Comparison of ENCODE assay signal across 8 cellular contexts in the genomic region with DNA sequence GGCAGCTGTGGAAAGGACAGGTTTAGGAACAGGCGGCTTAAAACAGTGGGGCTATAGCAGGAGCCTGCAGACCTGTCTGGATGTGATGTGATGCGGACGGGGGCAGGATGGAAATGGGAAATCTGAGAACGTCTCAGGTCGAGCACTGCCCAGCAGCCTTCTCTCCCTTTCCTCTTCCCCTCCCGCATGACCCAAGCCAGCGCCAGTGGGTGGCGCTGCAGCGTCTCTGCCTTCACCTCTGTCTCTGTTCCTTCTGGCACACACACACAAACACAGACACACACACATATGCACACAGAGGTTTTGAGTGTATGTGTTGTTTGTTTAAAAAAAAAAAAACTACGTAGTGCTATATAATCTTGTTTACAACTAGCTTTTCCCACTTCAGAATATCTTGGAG.
A peak's percentile ranks its signal among the peaks of the same experiment; 100 is the strongest.
DNase-seq lines count a peak whose midpoint lies in the region; ATAC-seq and TF ChIP-seq lines count a peak whose summit lies in the region.

No MANE protein-coding gene starts in this region.

- H3K4me1 Mint-ChIP-seq in CD8-positive, alpha-beta T cell (ENCODE audit: low read depth): peaks cover 7% of the 10 kb centered on the region

- H3K27me3 ChIP-seq in DND-41 (ENCODE audit: insufficient read depth, low read length, poor library complexity): no peaks in the 10 kb centered on the region
- no peaks in the 10 kb centered on the region for H3K27me3 ChIP-seq in CD8-positive, alpha-beta T cell (ENCODE audit: insufficient read depth, low read length)

- H3K4me3 Mint-ChIP-seq in CD8-positive, alpha-beta T cell: no peak overlapping the region

- no peaks in the 10 kb centered on the region for H3K36me3 ChIP-seq in DND-41 (ENCODE audit: insufficient read depth, low read length)
- no peaks in the 10 kb centered on the region for H3K36me3 ChIP-seq in CD8-positive, alpha-beta T cell (ENCODE audit: insufficient read depth, low read length)

- POLR2A ChIA-PET in CD8-positive, alpha-beta T cell (lab: Charles Lee): no interaction called here

- H3K36me3 Mint-ChIP-seq in CD8-positive, alpha-beta T cell: no peaks in the 10 kb centered on the region

- TF ChIP-seq CTCF in DND-41 (IDR thresholded peaks at IDR 0.05; ENCODE audit: borderline replicate concordance, extremely low read depth, low read length, poor library complexity, severe bottlenecking) (peak; percentile 45), VCaP (conservative IDR thresholded peaks at IDR 0.05) (peak; percentile 54)
- no peak for TF ChIP-seq CTCF in CD8-positive, alpha-beta T cell (IDR thresholded peaks at IDR 0.05)

- no peaks in the 10 kb centered on the region for H3K9me3 ChIP-seq in DND-41 (ENCODE audit: insufficient read depth, low read length, severe bottlenecking)
- H3K9me3 ChIP-seq in CD8-positive, alpha-beta T cell (ENCODE audit: low read length): no peaks in the 10 kb centered on the region

- H3K79me2 ChIP-seq in DND-41 (ENCODE audit: insufficient read depth, low read length): no peaks in the 10 kb centered on the region

- DNase-seq in DND-41: no peak
- DNase-seq in HuH-7 (ENCODE audit: low spot score): peak; percentile 44
- peak; percentile 82 for DNase-seq in iPS-NIHi7 (ENCODE audit: extremely low spot score)
- DNase-seq in CD8-positive, alpha-beta T cell: no peak
- DNase-seq in activated T-cell treated with anti-CD3 and anti-CD28 coated beads for 4 hours: no peak

- no peaks in the 10 kb centered on the region for H3K9me3 Mint-ChIP-seq in CD8-positive, alpha-beta T cell

- intact Hi-C loops in CD8-positive, alpha-beta T cell (cut with DNase I, micrococcal nuclease): no loop called here

- H2AFZ ChIP-seq in DND-41 (ENCODE audit: low read depth, low read length): no peak overlapping the region

- H3K4me3 ChIP-seq in DND-41 (ENCODE audit: low read depth in 1 of 2, low read length in 2 of 2): no peak overlapping the region
- H3K4me3 ChIP-seq in CD8-positive, alpha-beta T cell (ENCODE audit: low read depth, low read length): no peak overlapping the region

- peaks cover 25% of the 10 kb centered on the region for H3K27me3 Mint-ChIP-seq in CD8-positive, alpha-beta T cell (ENCODE audit: low read depth)

- no peak overlapping the region for H3K27ac ChIP-seq in DND-41 (ENCODE audit: low read length)
- no peak overlapping the region for H3K27ac ChIP-seq in VCaP
- no peak overlapping the region for H3K27ac ChIP-seq in CD8-positive, alpha-beta T cell (ENCODE audit: low read depth, low read length)

- H3K4me1 ChIP-seq in DND-41 (ENCODE audit: insufficient read depth, low read length): no peaks in the 10 kb centered on the region
- H3K4me1 ChIP-seq in CD8-positive, alpha-beta T cell (ENCODE audit: insufficient read depth, low read length): no peaks in the 10 kb centered on the region

- CTCF ChIA-PET in CD8-positive, alpha-beta T cell (lab: Charles Lee): interaction anchor here (1.3 kb wide), 1 partner anchor 29 kb away, joined by 3 read pairs; no protein-coding TSS in a partner anchor

- H3K27ac Mint-ChIP-seq in CD8-positive, alpha-beta T cell: no peak overlapping the region

- H3K9ac ChIP-seq in DND-41 (ENCODE audit: low read depth, low read length): no peak overlapping the region

- H3K4me2 ChIP-seq in DND-41 (ENCODE audit: insufficient read depth, low read length): no peak overlapping the region

- ATAC-seq in DND-41 (ENCODE audit: insufficient read depth, low read depth) (no peak), HG02642 (IDR thresholded peaks at IDR 0.05; ENCODE audit: poor library complexity, unreplicated experiment) (no peak)
- no peak for ATAC-seq in activated CD4-positive, CD25-positive, alpha-beta regulatory T cell treated with anti-CD3 and anti-CD28 coated beads, Interleukin-2, amount 50 U/mL, for 24 hours
- ATAC-seq in CD8-positive, alpha-beta T cell: no peak

- H4K20me1 ChIP-seq in DND-41 (ENCODE audit: insufficient read depth, low read length): no peaks in the 10 kb centered on the region

Comparison
In these comparisons a context has a peak if more than half of its experiments do, and no peak if none do; other contexts are left out.
1. DNase-seq: peak in HuH-7 (single experiment) and iPS-NIHi7 (single experiment); none in DND-41 (single experiment), CD8-positive, alpha-beta T cell (0 of 7) and activated T-cell treated with anti-CD3 and anti-CD28 coated beads for 4 hours (single experiment).